ENCODE assay signal across 31 cellular contexts in the genomic region with DNA sequence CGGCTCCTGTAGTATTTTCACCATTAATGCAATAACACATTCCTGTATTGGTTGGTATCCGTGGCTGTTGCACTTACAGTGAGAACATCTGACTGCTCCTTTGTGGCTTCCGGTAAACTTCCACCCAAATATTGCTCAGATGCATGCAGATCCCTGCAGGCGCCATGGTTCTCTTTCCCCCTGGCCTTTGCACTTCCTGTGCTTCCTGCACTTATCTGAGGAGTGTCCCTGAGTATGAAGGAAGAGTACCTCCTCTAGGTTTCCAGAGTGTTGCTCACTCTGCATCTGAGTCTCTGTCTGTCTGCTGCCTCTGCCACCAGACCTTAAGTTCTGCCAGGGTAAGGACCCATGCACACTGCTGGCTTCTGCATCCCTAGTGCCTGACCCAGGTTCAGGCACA.
"Had no signal": no experiment of that assay in that cellular context is flagged by ENCODE, and none has a peak within 500 bp of the region (broad histone marks: within the 10 kb centered on the region; RNA-seq: fewer than 3 reads in every experiment).

No MANE protein-coding gene starts in this region.

- ATAC-seq: activated CD4-positive, alpha-beta T cell treated with anti-CD3 and anti-CD28 coated beads for 36 hours; activated T-cell treated with anti-CD3 and anti-CD28 coated beads, Interleukin-2, amount 50 U/mL, for 72 hours; effector memory CD8-positive, alpha-beta T cell; foreskin keratinocyte; gastrocnemius medialis; heart left ventricle; T-helper 17 cell had no signal

- DNase-seq: activated CD4-positive, alpha-beta memory T cell treated with anti-CD3 and anti-CD28 coated beads, Interleukin-2, amount 10 ng/mL, durations not matched to agents 7 days and 5 days; activated CD4-positive, alpha-beta T cell treated with anti-CD3 and anti-CD28 coated beads for 36 hours; activated CD4-positive, alpha-beta T cell treated with anti-CD3 and anti-CD28 coated beads, Interleukin-2, amount 10 ng/mL, durations not matched to agents 24 days and 14 days; activated CD4-positive, CD25-positive, alpha-beta regulatory T cell; activated CD4-positive, CD25-positive, alpha-beta regulatory T cell treated with anti-CD3 and anti-CD28 coated beads, Interleukin-2, amount 50 U/mL, for 72 hours; activated CD8-positive, alpha-beta memory T cell treated with anti-CD3 and anti-CD28 coated beads, Interleukin-2, amount 50 U/mL, for 48 hours; activated gamma-delta T cell; activated naive CD4-positive, alpha-beta T cell treated with anti-CD3 and anti-CD28 coated beads, Interleukin-2, amount 50 U/mL, for 16 hours; activated naive CD4-positive, alpha-beta T cell treated with Interleukin-2 at 50 U/mL for 16 hours; activated T-cell treated with anti-CD3 and anti-CD28 coated beads for 4 hours; activated T-cell treated with anti-CD3 and anti-CD28 coated beads, Interleukin-2, amount 50 U/mL, for 24 hours; activated T-cell treated with anti-CD3 and anti-CD28 coated beads, Interleukin-2, amount 50 U/mL, for 72 hours; amniotic stem cell; anterior cingulate cortex; brain microvascular endothelial cell; effector CD4-positive, alpha-beta T cell; effector memory CD8-positive, alpha-beta T cell; erythroblast; foreskin keratinocyte; gastrocnemius medialis; glutamatergic neuron; heart left ventricle; T-helper 1 cell; T-helper 17 cell; T1000 had no signal

- H3K4me3 ChIP-seq: coronary artery, esophagus muscularis mucosa, gastrocnemius medialis, heart left ventricle had no signal

- H3K27ac Mint-ChIP-seq: activated CD4-positive, alpha-beta memory T cell treated with anti-CD3 and anti-CD28 coated beads, Interleukin-2, amount 10 ng/mL, durations not matched to agents 7 days and 5 days; activated CD4-positive, alpha-beta T cell treated with anti-CD3 and anti-CD28 coated beads for 36 hours; activated CD4-positive, alpha-beta T cell treated with anti-CD3 and anti-CD28 coated beads, Interleukin-2, amount 10 ng/mL, durations not matched to agents 24 days and 14 days; activated naive CD8-positive, alpha-beta T cell; activated T-cell treated with anti-CD3 and anti-CD28 coated beads, Interleukin-2, amount 50 U/mL, for 24 hours; activated T-cell treated with anti-CD3 and anti-CD28 coated beads, Interleukin-2, amount 50 U/mL, for 72 hours; dendritic cell treated with granulocyte-macrophage colony-stimulating factor and Interleukin-4, amounts not matched to agents 40 ng/mL and 50 ng/mL, for 4 days; effector memory CD8-positive, alpha-beta T cell; T-helper 17 cell; T-helper 2 cell treated with Interferon-gamma antibody and Interleukin-4, amounts not matched to agents 5 μg/mL and 100 μg/mL, for 36 hours had no signal

- H3K4me1 ChIP-seq: esophagus muscularis mucosa, foreskin keratinocyte, gastrocnemius medialis, heart left ventricle had no signal

- H3K4me1 Mint-ChIP-seq: activated CD4-positive, alpha-beta memory T cell treated with anti-CD3 and anti-CD28 coated beads, Interleukin-2, amount 10 ng/mL, durations not matched to agents 7 days and 5 days; activated CD4-positive, alpha-beta T cell treated with anti-CD3 and anti-CD28 coated beads for 36 hours; activated CD4-positive, alpha-beta T cell treated with anti-CD3 and anti-CD28 coated beads, Interleukin-2, amount 10 ng/mL, durations not matched to agents 24 days and 14 days; central memory CD8-positive, alpha-beta T cell; T-helper 17 cell had no signal

- H3K27me3 ChIP-seq: brain microvascular endothelial cell, foreskin keratinocyte, gastrocnemius medialis, heart left ventricle had no signal

- H3K4me3 Mint-ChIP-seq: activated CD4-positive, alpha-beta memory T cell treated with anti-CD3 and anti-CD28 coated beads, Interleukin-2, amount 10 ng/mL, durations not matched to agents 7 days and 5 days; activated CD4-positive, alpha-beta T cell treated with anti-CD3 and anti-CD28 coated beads for 36 hours; activated CD4-positive, alpha-beta T cell treated with anti-CD3 and anti-CD28 coated beads, Interleukin-2, amount 10 ng/mL, durations not matched to agents 24 days and 14 days; activated naive CD8-positive, alpha-beta T cell; activated T-cell treated with anti-CD3 and anti-CD28 coated beads, Interleukin-2, amount 50 U/mL, for 24 hours; activated T-cell treated with anti-CD3 and anti-CD28 coated beads, Interleukin-2, amount 50 U/mL, for 72 hours; central memory CD8-positive, alpha-beta T cell; dendritic cell treated with granulocyte-macrophage colony-stimulating factor and Interleukin-4, amounts not matched to agents 40 ng/mL and 50 ng/mL, for 4 days; effector memory CD8-positive, alpha-beta T cell; T-helper 2 cell treated with Interferon-gamma antibody and Interleukin-4, amounts not matched to agents 5 μg/mL and 100 μg/mL, for 36 hours had no signal

- H3K36me3 ChIP-seq: brain microvascular endothelial cell, esophagus muscularis mucosa, gastrocnemius medialis, heart left ventricle had no signal

- H3K27me3 Mint-ChIP-seq: activated CD4-positive, alpha-beta memory T cell treated with anti-CD3 and anti-CD28 coated beads, Interleukin-2, amount 10 ng/mL, durations not matched to agents 7 days and 5 days; activated T-cell treated with anti-CD3 and anti-CD28 coated beads, Interleukin-2, amount 50 U/mL, for 24 hours; central memory CD8-positive, alpha-beta T cell; dendritic cell treated with granulocyte-macrophage colony-stimulating factor and Interleukin-4, amounts not matched to agents 40 ng/mL and 50 ng/mL, for 4 days had no signal

- H3K36me3 Mint-ChIP-seq: activated naive CD8-positive, alpha-beta T cell had no signal

- H3K9me3 Mint-ChIP-seq: activated CD4-positive, alpha-beta memory T cell treated with anti-CD3 and anti-CD28 coated beads, Interleukin-2, amount 10 ng/mL, durations not matched to agents 7 days and 5 days; activated CD4-positive, alpha-beta T cell treated with anti-CD3 and anti-CD28 coated beads, Interleukin-2, amount 10 ng/mL, durations not matched to agents 24 days and 14 days; activated T-cell treated with anti-CD3 and anti-CD28 coated beads, Interleukin-2, amount 50 U/mL, for 24 hours; activated T-cell treated with anti-CD3 and anti-CD28 coated beads, Interleukin-2, amount 50 U/mL, for 72 hours; central memory CD8-positive, alpha-beta T cell; dendritic cell treated with granulocyte-macrophage colony-stimulating factor and Interleukin-4, amounts not matched to agents 40 ng/mL and 50 ng/mL, for 4 days; effector memory CD8-positive, alpha-beta T cell; T-helper 2 cell treated with Interferon-gamma antibody and Interleukin-4, amounts not matched to agents 5 μg/mL and 100 μg/mL, for 36 hours had no signal

- H3K27ac ChIP-seq: brain microvascular endothelial cell, coronary artery, esophagus muscularis mucosa, foreskin keratinocyte, gastrocnemius medialis, heart left ventricle had no signal

- H3K9me3 ChIP-seq: esophagus muscularis mucosa, gastrocnemius medialis, heart left ventricle had no signal
